Comparison of ENCODE assay signal across 1 cellular context in the genomic region with DNA sequence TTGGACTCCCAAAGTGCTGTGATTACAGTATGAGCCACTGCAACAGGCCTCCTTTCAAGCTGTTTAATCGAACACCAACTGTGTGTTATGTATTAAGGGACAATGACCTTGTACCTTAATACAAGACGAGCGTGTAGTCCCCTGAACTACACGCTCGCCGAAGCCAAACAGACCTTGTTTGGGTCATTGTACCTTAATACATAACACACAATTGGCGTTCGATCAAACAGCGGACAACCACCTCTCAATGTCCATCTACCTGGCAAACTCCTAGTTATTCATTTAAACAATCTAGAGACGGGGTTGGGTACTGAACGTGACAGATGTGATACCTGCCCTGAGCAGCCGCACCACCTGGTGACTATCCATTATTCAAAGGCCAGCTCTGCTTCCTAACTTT.
TF ChIP-seq lines count a peak whose summit lies in the region.

No MANE protein-coding gene starts in this region.

TF ChIP-seq in H1, 55 proteins besides CTCF, POLR2A, EP300 and RAD21:
- TF ChIP-seq SAP30 (IDR thresholded peaks at IDR 0.05; ENCODE audit: insufficient read depth, insufficient replicate concordance, low read length) (no peak), CEBPB (IDR thresholded peaks at IDR 0.05; ENCODE audit: low read depth, low read length) (no peak), HDAC2 (IDR thresholded peaks at IDR 0.05; ENCODE audit: borderline replicate concordance in 1 of 2, low read depth in 2 of 2, low read length in 2 of 2) (no peak), SP2 (IDR thresholded peaks at IDR 0.05; ENCODE audit: low read length) (no peak), KDM4A (IDR thresholded peaks at IDR 0.05; ENCODE audit: low read depth, low read length, severe bottlenecking) (no peak), PHF8 (conservative IDR thresholded peaks at IDR 0.05; ENCODE audit: low read depth, low read length) (no peak), JUND (IDR thresholded peaks at IDR 0.05; ENCODE audit: low read length) (no peak), MAFK (IDR thresholded peaks at IDR 0.05; ENCODE audit: low read depth, low read length) (no peak), TBP (IDR thresholded peaks at IDR 0.05; ENCODE audit: low read depth, low read length) (no peak), EZH2 (IDR thresholded peaks at IDR 0.05; ENCODE audit: low read depth, low read length, severe bottlenecking) (no peak), ZNF274 (IDR thresholded peaks at IDR 0.05; ENCODE audit: borderline replicate concordance, extremely low read depth, low read length) (no peak), TAF7 (optimal IDR thresholded peaks at IDR 0.05; ENCODE audit: borderline replicate concordance, low read depth, low read length) (no peak), POLR2AphosphoS5 (IDR thresholded peaks at IDR 0.05; ENCODE audit: low read depth, low read length) (no peak)
